In genomic region chr12:78566461-78566860, GRCh38 we compare ENCODE assay signal across 19 cellular contexts.
"Had no signal": no experiment of that assay in that cellular context is flagged by ENCODE, and none has a peak within 500 bp of the region (broad histone marks: within the 10 kb centered on the region; RNA-seq: fewer than 3 reads in every experiment).

No MANE protein-coding gene starts in this region.

- DNase-seq: hypothalamus; immature natural killer cell; islet precursor cell; left ventricle myocardium inferior; mesendoderm; mucosa of descending colon; naive thymus-derived CD4-positive, alpha-beta T cell; ovary; right lobe of liver; stimulated activated CD4-positive, alpha-beta T cell treated with anti-CD3 and anti-CD28 coated beads, Interleukin-1b, Interleukin-23, amount 100 ng/mL, for 48 hours; stimulated activated CD4-positive, alpha-beta T cell treated with anti-CD3 and anti-CD28 coated beads, Interleukin-2, amount 100 ng/mL, for 48 hours; stimulated activated CD4-positive, alpha-beta T cell treated with anti-CD3 and anti-CD28 coated beads, Interleukin-4, amount 100 ng/mL, for 4 hours; stimulated activated CD8-positive, alpha-beta memory T cell treated with anti-CD3 and anti-CD28 coated beads, Interleukin-4, amount 100 ng/mL, for 48 hours; stimulated activated naive CD4-positive, alpha-beta T cell treated with Interleukin-2 at 50 U/mL for 16 hours; stimulated activated naive CD8-positive, alpha-beta T cell treated with anti-CD3 and anti-CD28 coated beads, Interleukin-15, amount 100 ng/mL, for 72 hours; substantia nigra; uterus had no signal

- ATAC-seq: mucosa of descending colon; naive thymus-derived CD4-positive, alpha-beta T cell; natural killer cell treated with Interleukin-12 subunit alpha and Interleukin-12 subunit beta and Interleukin-15 and Interleukin-18, amount 100 ng/mL, for 72 hours; right lobe of liver; stimulated activated memory B cell treated with anti-CD40 and anti-IgM and Interleukin-4, amounts not matched to agents 10 μg/mL and 1 μg/mL and 100 μg/mL, for 72 hours; stimulated activated naive CD8-positive, alpha-beta T cell treated with anti-CD3 and anti-CD28 coated beads, Interleukin-15, amount 100 ng/mL, for 72 hours had no signal
